8 cellular contexts compared by ENCODE assay signal in the genomic region with DNA sequence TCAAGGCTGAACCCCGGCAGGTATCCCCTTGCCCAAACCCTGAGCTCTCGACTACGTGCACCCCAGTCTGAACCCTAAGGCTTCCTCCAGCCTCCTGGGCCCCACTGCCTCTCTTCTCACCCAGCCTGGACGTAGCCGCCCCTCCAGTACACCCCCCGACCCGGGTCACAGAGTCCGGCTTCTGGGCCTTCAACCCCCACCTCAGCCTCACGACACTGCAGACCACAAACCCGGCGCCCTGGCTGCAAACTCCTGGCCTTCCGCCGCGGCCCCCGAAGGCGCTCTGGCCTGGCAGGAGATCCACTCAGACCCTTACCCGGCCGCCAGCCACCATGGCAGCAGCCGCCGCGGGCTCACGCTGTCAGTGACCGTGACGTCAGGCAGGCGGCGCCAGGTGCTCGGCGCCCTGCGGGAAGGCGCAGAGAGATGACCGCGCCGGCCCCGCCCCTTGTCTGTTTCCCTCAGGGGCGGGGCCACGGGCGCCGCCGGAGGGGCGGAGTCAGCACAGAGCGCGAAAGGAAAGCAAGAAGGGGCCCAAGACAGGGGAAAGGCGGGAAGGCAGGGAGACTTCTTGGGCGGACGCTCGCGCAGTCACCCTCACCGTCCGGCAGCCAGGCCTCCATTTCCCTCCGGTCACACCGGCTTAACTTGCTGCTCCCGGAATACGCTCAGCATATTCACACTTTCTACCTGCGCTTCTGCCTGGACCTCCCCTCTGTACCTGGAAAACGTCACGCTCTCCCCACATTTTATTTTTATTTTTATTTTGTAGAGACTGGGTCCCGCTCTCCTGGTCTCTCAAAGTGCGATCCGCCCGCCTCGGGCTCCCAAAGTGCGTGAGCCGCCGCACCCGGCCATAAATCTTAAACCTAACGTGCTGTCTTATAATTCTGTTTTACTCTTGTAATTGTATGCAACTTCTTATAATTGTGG. TPM values are rescaled to one million over a fixed set of nuclear protein-coding genes. Genes with fewer than 3 reads are reported as not detected.
DNase-seq lines count a peak whose midpoint lies in the region; ATAC-seq and TF ChIP-seq lines count a peak whose summit lies in the region.

A gene with protein sequence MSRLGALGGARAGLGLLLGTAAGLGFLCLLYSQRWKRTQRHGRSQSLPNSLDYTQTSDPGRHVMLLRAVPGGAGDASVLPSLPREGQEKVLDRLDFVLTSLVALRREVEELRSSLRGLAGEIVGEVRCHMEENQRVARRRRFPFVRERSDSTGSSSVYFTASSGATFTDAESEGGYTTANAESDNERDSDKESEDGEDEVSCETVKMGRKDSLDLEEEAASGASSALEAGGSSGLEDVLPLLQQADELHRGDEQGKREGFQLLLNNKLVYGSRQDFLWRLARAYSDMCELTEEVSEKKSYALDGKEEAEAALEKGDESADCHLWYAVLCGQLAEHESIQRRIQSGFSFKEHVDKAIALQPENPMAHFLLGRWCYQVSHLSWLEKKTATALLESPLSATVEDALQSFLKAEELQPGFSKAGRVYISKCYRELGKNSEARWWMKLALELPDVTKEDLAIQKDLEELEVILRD (minus strand): TSS at position 372 of the 933 bp plus-strand sequence. CDS start 471 bp downstream, outside the sequence.

- ATAC-seq in GM19043 (IDR thresholded peaks at IDR 0.05; ENCODE audit: low read depth, unreplicated experiment) (peak; percentile 73), HG03378 (IDR thresholded peaks at IDR 0.05; ENCODE audit: unreplicated experiment) (peak; percentile 47)

- peak; percentile 84 for DNase-seq in AG10803 (ENCODE audit: low read depth)
- peak; percentile 86 for DNase-seq in NCI-H510A treated with DMSO at 0.1 percent for 48 hours (lab: John Stamatoyannopoulos, UW)
- DNase-seq in activated CD4-positive, alpha-beta T cell treated with anti-CD3 and anti-CD28 coated beads for 1 hour: peak; percentile 90
- peak; percentile 19 to 77 for DNase-seq in cerebellar nuclear complex (lab: John Stamatoyannopoulos, UW)
- DNase-seq in kidney epithelial cell (ENCODE audit: low read depth): no peak
- DNase-seq in stimulated activated CD4-positive, alpha-beta T cell treated with anti-CD3 and anti-CD28 coated beads, Interleukin-15, amount 100 ng/mL, for 48 hours (ENCODE audit: low read depth in 2 of 2): peak; percentile 89 to 93

- TF ChIP-seq CTCF in AG10803 (conservative IDR thresholded peaks at IDR 0.05; ENCODE audit: low read length) (no peak), kidney epithelial cell (IDR thresholded peaks at IDR 0.05; ENCODE audit: insufficient read depth, low read length, poor library complexity, severe bottlenecking) (no peak)

- no peaks in the 10 kb centered on the region for H3K27me3 ChIP-seq in kidney epithelial cell (ENCODE audit: control insufficient read depth, insufficient read depth, low read length)

- H3K4me3 ChIP-seq in AG10803 (ENCODE audit: low read length): peak within 1 kb of the TSS; percentile 95
- H3K4me3 ChIP-seq in kidney epithelial cell (ENCODE audit: low read depth, low read length): peak within 1 kb of the TSS; percentile 88

- no peaks in the 10 kb centered on the region for H3K36me3 ChIP-seq in kidney epithelial cell (ENCODE audit: control insufficient read depth, insufficient read depth, low read length)

RNA-seq across cellular contexts. Expression of the gene that starts here (rescaled TPM):
- total RNA-seq in kidney epithelial cell: 26.5 and 33.5 TPM in 2 replicates
